In genomic region chr6:108251252-108251651, GRCh38 we compare ENCODE assay signal across 17 cellular contexts. TPM values are rescaled to one million over a fixed set of nuclear protein-coding genes. Genes with fewer than 3 reads are reported as not detected.
DNase-seq lines count a peak whose midpoint lies in the region; ATAC-seq, FAIRE-seq and TF ChIP-seq lines count a peak whose summit lies in the region.
"Had no signal": no experiment of that assay in that cellular context is flagged by ENCODE, and none has a peak within 500 bp of the region (broad histone marks: within the 10 kb centered on the region; RNA-seq: fewer than 3 reads in every experiment).

No MANE protein-coding gene starts in this region.

- CTCF ChIA-PET in endothelial cell of umbilical vein (lab: Charles Lee), result interaction anchor here (0.8 to 6.9 kb wide), 7 partner anchors 10 to 246 kb away, joined by 3 to 95 read pairs (median 3); partner anchors contain the start of gene SNX3

- peaks cover 11% of the 10 kb centered on the region for H4K20me1 ChIP-seq in endothelial cell of umbilical vein (replicated peaks; ENCODE audit: control insufficient read depth, extremely low read depth, insufficient read depth, low read length)

- no peak overlapping the region for H2AFZ ChIP-seq in endothelial cell of umbilical vein (ENCODE audit: low read depth, low read length)
- H2AFZ ChIP-seq: GM23248 had no signal

- no peak for TF ChIP-seq CTCF in endothelial cell of umbilical vein (IDR thresholded peaks at IDR 0.05; ENCODE audit: extremely low read depth in 1 of 2, insufficient read depth in 1 of 2, low read depth in 1 of 2, low read length in 2 of 2)
- no peak for TF ChIP-seq CTCF in progenitor cell of endocrine pancreas (IDR thresholded peaks at IDR 0.05; ENCODE audit: unreplicated experiment)
- no peak for TF ChIP-seq CTCF in WERI-Rb-1 (IDR thresholded peaks at IDR 0.05; ENCODE audit: low read depth, low read length)
- no peak for TF ChIP-seq CTCF in stomach (IDR thresholded peaks at IDR 0.05)

- peaks cover 2% of the 10 kb centered on the region for H3K9me1 ChIP-seq in endothelial cell of umbilical vein (replicated peaks; ENCODE audit: control insufficient read depth, extremely low read depth, insufficient read depth, low read length)

- H3K27ac ChIP-seq in SK-N-MC (peak overlapping the region; percentile 33; the same call in 1 of the 2 replicates), endothelial cell of umbilical vein (ENCODE audit: insufficient read depth, low read depth, low read length) (no peak overlapping the region), WERI-Rb-1 (no peak overlapping the region), stomach (no peak overlapping the region)
- H3K27ac ChIP-seq: GM23248 had no signal

- H3K4me1 ChIP-seq in endothelial cell of umbilical vein (ENCODE audit: control insufficient read depth, extremely low read depth, insufficient read depth, low read length) (peaks cover 19% of the 10 kb centered on the region), stomach (peaks cover 21 to 73% (median 47%) of the 10 kb centered on the region in 4 donors)

- peaks cover 79% of the 10 kb centered on the region for H3K79me2 ChIP-seq in endothelial cell of umbilical vein (ENCODE audit: control insufficient read depth, insufficient read depth, low read length)

- no peak overlapping the region for H3K4me3 Mint-ChIP-seq in progenitor cell of endocrine pancreas (ENCODE audit: low read depth)

- ATAC-seq in HG02870 (IDR thresholded peaks at IDR 0.05; ENCODE audit: unreplicated experiment), result no peak

- peak overlapping the region; percentile 27 for H3K27ac Mint-ChIP-seq in progenitor cell of endocrine pancreas

- H3K9me3 Mint-ChIP-seq in progenitor cell of endocrine pancreas (ENCODE audit: low read depth), result no peaks in the 10 kb centered on the region
- H3K9me3 Mint-ChIP-seq: CD4-positive, CD25-positive, alpha-beta regulatory T cell had no signal

- H3K9ac ChIP-seq in SK-N-MC (ENCODE audit: insufficient read length) (no peak overlapping the region), endothelial cell of umbilical vein (replicated peaks; ENCODE audit: extremely low read depth, insufficient read depth, low read length) (no peak overlapping the region)
- H3K9ac ChIP-seq: GM23248 had no signal

- H3K36me3 ChIP-seq in SK-N-MC (ENCODE audit: insufficient read depth, low read length) (peaks cover 33% of the 10 kb centered on the region), endothelial cell of umbilical vein (ENCODE audit: control insufficient read depth in 2 of 2, extremely low read depth in 1 of 2, insufficient read depth in 2 of 2, low read length in 2 of 2) (no peaks in the 10 kb centered on the region), WERI-Rb-1 (peaks cover 3% of the 10 kb centered on the region; the same call in 1 of the 2 replicates), stomach (peaks cover 0 to 10% (median 6%) of the 10 kb centered on the region in 4 donors)

- TF ChIP-seq POLR2A in endothelial cell of umbilical vein (IDR thresholded peaks at IDR 0.05; ENCODE audit: low read depth, low read length), result no peak
- no peak for TF ChIP-seq POLR2A in stomach (IDR thresholded peaks at IDR 0.05)

- H3K4me1 Mint-ChIP-seq in progenitor cell of endocrine pancreas (ENCODE audit: low read depth), result peaks cover 7% of the 10 kb centered on the region

- TF ChIP-seq EP300 in stomach (IDR thresholded peaks at IDR 0.05), result no peak

- H3K27me3 ChIP-seq in endothelial cell of umbilical vein (ENCODE audit: control insufficient read depth in 2 of 2, insufficient read depth in 2 of 2, low read length in 2 of 2), result no peaks in the 10 kb centered on the region
- H3K27me3 ChIP-seq in WERI-Rb-1 (ENCODE audit: insufficient read depth, low read depth, severe bottlenecking), result no peaks in the 10 kb centered on the region
- no peaks in the 10 kb centered on the region for H3K27me3 ChIP-seq in stomach

- DNase-seq in NCI-H2029 treated with DMSO at 0.1 percent for 48 hours (lab: John Stamatoyannopoulos, UW) (peak; percentile 17), NCI-H2029 (lab: John Stamatoyannopoulos, UW) (no peak), SK-N-MC (ENCODE audit: low read depth, low spot score) (no peak), endothelial cell of umbilical vein (ENCODE audit: low read depth, low spot score) (peak; percentile 25), progenitor cell of endocrine pancreas (ENCODE audit: low spot score, unreplicated experiment) (no peak), WERI-Rb-1 (no peak), stomach (no peak)
- DNase-seq: 8988T; CD4-positive, CD25-positive, alpha-beta regulatory T cell; COR-L47; DMS 273 treated with DMSO at 0.1 percent for 48 hours; GM23248; NCI-H1417; NCI-H1930; Right ventricle myocardium superior had no signal

- peaks cover 15% of the 10 kb centered on the region for H3K36me3 Mint-ChIP-seq in progenitor cell of endocrine pancreas (ENCODE audit: insufficient read depth)

- POLR2A ChIA-PET in endothelial cell of umbilical vein (lab: Charles Lee), result interaction anchor here (0.9 kb wide), 1 partner anchor 9 kb away, joined by 3 read pairs; the partner anchor contains the start of gene SNX3

- H3K27me3 Mint-ChIP-seq in progenitor cell of endocrine pancreas, result no peaks in the 10 kb centered on the region
- H3K27me3 Mint-ChIP-seq: CD4-positive, CD25-positive, alpha-beta regulatory T cell had no signal

- WGBS in stomach, 5 donors, result 38 to 69% (median 48%) methylated on average over 2 of the region's 2 CpGs

- peak; percentile 33 for FAIRE-seq in endothelial cell of umbilical vein (lab: Jason Lieb, UNC)
- FAIRE-seq: G401.6 had no signal

- H3K9me3 ChIP-seq in SK-N-MC (ENCODE audit: low read depth, low read length), result no peaks in the 10 kb centered on the region
- no peaks in the 10 kb centered on the region for H3K9me3 ChIP-seq in endothelial cell of umbilical vein (replicated peaks; ENCODE audit: control insufficient read depth, insufficient read depth, low read length)
- H3K9me3 ChIP-seq in WERI-Rb-1 (ENCODE audit: severe bottlenecking), result no peaks in the 10 kb centered on the region
- H3K9me3 ChIP-seq in stomach, result no peaks in the 10 kb centered on the region

- no peak overlapping the region for H3K4me2 ChIP-seq in endothelial cell of umbilical vein (ENCODE audit: insufficient read depth, low read length)

- no TSS peak for BruUV-seq in endothelial cell of umbilical vein (replicated peaks; lab: Mats Ljungman, UMichigan)

- intact Hi-C loops in endothelial cell of umbilical vein (cut with micrococcal nuclease), result loop anchor here (10.0 kb wide), 1 partner anchor 844 kb away; the partner anchor contains the start of genes CEP57L1 and SESN1
- intact Hi-C loops in stomach (cut with DNase I; ENCODE audit: low total_unique reads), result no loop called here

- dilution Hi-C loops in endothelial cell of umbilical vein (cut with MboI; ENCODE audit: extremely low pct_ligation_motif_present, low sequenced_read_pairs), result no loop called here

- H3K4me3 ChIP-seq in SK-N-MC (no peak overlapping the region), endothelial cell of umbilical vein (replicated peaks in 1 of 3; ENCODE audit: insufficient read depth in 1 of 3, low read depth in 1 of 3, low read length in 3 of 3) (no peak overlapping the region), WERI-Rb-1 (ENCODE audit: low read depth, low read length) (no peak overlapping the region), stomach (no peak overlapping the region)
- H3K4me3 ChIP-seq: GM23248 had no signal

TF ChIP-seq in endothelial cell of umbilical vein, 7 proteins besides CTCF, POLR2A, EP300 and RAD21:
- TF ChIP-seq, protein P1, sequence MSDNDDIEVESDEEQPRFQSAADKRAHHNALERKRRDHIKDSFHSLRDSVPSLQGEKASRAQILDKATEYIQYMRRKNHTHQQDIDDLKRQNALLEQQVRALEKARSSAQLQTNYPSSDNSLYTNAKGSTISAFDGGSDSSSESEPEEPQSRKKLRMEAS (IDR thresholded peaks at IDR 0.05; ENCODE audit: insufficient read depth, insufficient read length), result no peak
- TF ChIP-seq FOS (IDR thresholded peaks at IDR 0.05; ENCODE audit: borderline replicate concordance, insufficient read depth, low read length) (no peak), MYC (IDR thresholded peaks at IDR 0.05; ENCODE audit: low read depth, low read length) (no peak), GATA2 (IDR thresholded peaks at IDR 0.05; ENCODE audit: insufficient read depth, insufficient read length, low read depth, low read length) (no peak), POLR2AphosphoS5 (IDR thresholded peaks at IDR 0.05; ENCODE audit: insufficient read depth, low read depth, low read length) (no peak), EZH2 (IDR thresholded peaks at IDR 0.05; ENCODE audit: borderline replicate concordance, low read depth, low read length, severe bottlenecking) (no peak), JUN (IDR thresholded peaks at IDR 0.05; ENCODE audit: borderline replicate concordance, insufficient read depth, insufficient read length, low read depth) (no peak)

RNA-seq across cellular contexts. Expression of gene SNX3, which starts 9.6 kb away (rescaled TPM):
- total RNA-seq in endothelial cell of umbilical vein, result 141 and 155 TPM in 2 replicates
- 241 and 281 TPM in 2 replicates for polyA plus RNA-seq in endothelial cell of umbilical vein
- polyA plus RNA-seq in endothelial cell of umbilical vein (2011; cell fraction: cytosol; rRNA removed), result 199 and 210 TPM in 2 replicates
- 58.6 and 71.2 TPM in 2 replicates for polyA plus RNA-seq in endothelial cell of umbilical vein (2011; cell fraction: nucleus; rRNA removed)
- polyA plus RNA-seq in endothelial cell of umbilical vein (2012), result 175 and 209 TPM in 2 replicates
- 125 and 156 TPM in 2 replicates for polyA minus RNA-seq in endothelial cell of umbilical vein
- polyA minus RNA-seq in endothelial cell of umbilical vein (2011; cell fraction: cytosol; rRNA and poly(A)+ RNA removed), result 53.1 TPM
- 17.7 and 25.4 TPM in 2 replicates for polyA minus RNA-seq in endothelial cell of umbilical vein (2011; cell fraction: nucleus; rRNA and poly(A)+ RNA removed)
- 84.1 and 95.5 TPM in 2 replicates for total RNA-seq in progenitor cell of endocrine pancreas
- total RNA-seq in stomach, result 100 to 1,000 TPM in 2 of 5 donors, 10 to 100 TPM in 3; 46.1 to 166 (median 86.4) TPM
- polyA plus RNA-seq in stomach, result 100 to 1,000 TPM; 169 to 199 (median 196) TPM

RNA-seq across cellular contexts. Expression of gene AFG1L, which starts 43.6 kb away (rescaled TPM):
- total RNA-seq in endothelial cell of umbilical vein (6.0 and 6.2 TPM in 2 replicates), progenitor cell of endocrine pancreas (8.5 and 9.6 TPM in 2 replicates), stomach (10 to 100 TPM in 1 of 5 donors, 1 to 10 TPM in 2, under 1 TPM in 1, not detected in 1; 0.45 to 18.5 (median 6.4) TPM)
- polyA plus RNA-seq in endothelial cell of umbilical vein (0.45 and 1.0 TPM in 2 replicates), stomach (1 to 10 TPM; 2.1 to 3.2 (median 2.4) TPM)
- polyA plus RNA-seq in endothelial cell of umbilical vein (2011; cell fraction: cytosol; rRNA removed), result 1.2 and 1.9 TPM in 2 replicates
- polyA plus RNA-seq in endothelial cell of umbilical vein (2011; cell fraction: nucleus; rRNA removed), result 2.2 and 3.7 TPM in 2 replicates
- 2.8 and 4.2 TPM in 2 replicates for polyA plus RNA-seq in endothelial cell of umbilical vein (2012)
- 3.0 and 3.9 TPM in 2 replicates for polyA minus RNA-seq in endothelial cell of umbilical vein
- 3.2 TPM for polyA minus RNA-seq in endothelial cell of umbilical vein (2011; cell fraction: cytosol; rRNA and poly(A)+ RNA removed)
- polyA minus RNA-seq in endothelial cell of umbilical vein (2011; cell fraction: nucleus; rRNA and poly(A)+ RNA removed), result 6.6 and 12.3 TPM in 2 replicates

Comparison
In these comparisons a context has a peak if more than half of its experiments do, and no peak if none do; other contexts are left out.
1. DNase-seq: peak in NCI-H2029 treated with DMSO at 0.1 percent for 48 hours (single experiment) and endothelial cell of umbilical vein (single experiment); none in NCI-H2029 (single experiment), SK-N-MC (single experiment), progenitor cell of endocrine pancreas (single experiment), WERI-Rb-1 (single experiment) and stomach (single experiment).